Comparison of ENCODE assay signal across 1 cellular context in the genomic region with DNA sequence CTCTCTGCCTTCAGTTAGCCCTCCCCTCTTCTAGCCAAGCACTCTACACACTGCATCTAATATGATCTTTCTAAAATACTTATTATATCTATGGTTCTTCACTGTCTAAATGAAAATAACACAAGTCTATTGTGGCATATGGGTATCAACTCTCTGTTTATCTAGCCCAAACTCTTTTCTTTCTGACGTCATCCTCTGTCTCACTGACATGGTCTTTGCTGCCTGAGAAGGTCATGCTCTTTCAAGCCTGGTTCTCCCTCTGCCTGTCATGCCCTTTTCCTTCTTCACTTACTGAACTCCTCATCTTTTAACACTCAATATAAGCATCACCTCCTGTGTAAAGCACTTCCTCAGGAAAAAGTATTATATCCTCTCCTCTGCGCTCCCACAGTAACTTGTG.
A peak's percentile ranks its signal among the peaks of the same experiment; 100 is the strongest.
TF ChIP-seq lines count a peak whose summit lies in the region.

No MANE protein-coding gene starts in this region.

TF ChIP-seq in HepG2, 621 proteins besides CTCF, POLR2A, EP300 and RAD21 (continued from another document):
- TF ChIP-seq, protein P1, sequence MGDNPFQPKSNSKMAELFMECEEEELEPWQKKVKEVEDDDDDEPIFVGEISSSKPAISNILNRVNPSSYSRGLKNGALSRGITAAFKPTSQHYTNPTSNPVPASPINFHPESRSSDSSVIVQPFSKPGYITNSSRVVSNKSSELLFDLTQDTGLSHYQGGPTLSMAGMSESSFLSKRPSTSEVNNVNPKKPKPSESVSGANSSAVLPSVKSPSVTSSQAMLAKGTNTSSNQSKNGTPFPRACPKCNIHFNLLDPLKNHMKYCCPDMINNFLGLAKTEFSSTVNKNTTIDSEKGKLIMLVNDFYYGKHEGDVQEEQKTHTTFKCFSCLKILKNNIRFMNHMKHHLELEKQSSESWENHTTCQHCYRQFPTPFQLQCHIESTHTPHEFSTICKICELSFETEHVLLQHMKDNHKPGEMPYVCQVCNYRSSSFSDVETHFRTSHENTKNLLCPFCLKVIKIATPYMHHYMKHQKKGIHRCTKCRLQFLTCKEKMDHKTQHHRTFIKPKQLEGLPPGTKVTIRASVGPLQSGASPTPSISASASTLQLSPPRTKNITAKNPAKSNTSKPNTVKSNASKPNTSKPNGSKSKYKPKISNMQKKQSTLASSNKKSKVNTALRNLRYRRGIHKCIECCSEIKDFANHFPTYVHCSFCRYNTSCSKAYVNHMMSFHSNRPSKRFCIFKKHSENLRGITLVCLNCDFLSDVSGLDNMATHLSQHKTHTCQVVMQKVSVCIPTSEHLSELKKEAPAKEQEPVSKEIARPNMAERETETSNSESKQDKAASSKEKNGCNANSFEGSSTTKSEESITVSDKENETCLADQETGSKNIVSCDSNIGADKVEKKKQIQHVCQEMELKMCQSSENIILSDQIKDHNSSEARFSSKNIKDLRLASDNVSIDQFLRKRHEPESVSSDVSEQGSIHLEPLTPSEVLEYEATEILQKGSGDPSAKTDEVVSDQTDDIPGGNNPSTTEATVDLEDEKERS (CRISPR knock-in tag; IDR thresholded peaks at IDR 0.05), result no peak
- no peak for TF ChIP-seq CHCHD3 (CRISPR knock-in tag; IDR thresholded peaks at IDR 0.05)
- no peak for TF ChIP-seq GRHL1 (CRISPR knock-in tag; conservative IDR thresholded peaks at IDR 0.05)
- peak; percentile 81 for TF ChIP-seq ATF7 (IDR thresholded peaks at IDR 0.05)
- TF ChIP-seq ATF7 (CRISPR knock-in tag; IDR thresholded peaks at IDR 0.05), result no peak
- TF ChIP-seq, protein P2, sequence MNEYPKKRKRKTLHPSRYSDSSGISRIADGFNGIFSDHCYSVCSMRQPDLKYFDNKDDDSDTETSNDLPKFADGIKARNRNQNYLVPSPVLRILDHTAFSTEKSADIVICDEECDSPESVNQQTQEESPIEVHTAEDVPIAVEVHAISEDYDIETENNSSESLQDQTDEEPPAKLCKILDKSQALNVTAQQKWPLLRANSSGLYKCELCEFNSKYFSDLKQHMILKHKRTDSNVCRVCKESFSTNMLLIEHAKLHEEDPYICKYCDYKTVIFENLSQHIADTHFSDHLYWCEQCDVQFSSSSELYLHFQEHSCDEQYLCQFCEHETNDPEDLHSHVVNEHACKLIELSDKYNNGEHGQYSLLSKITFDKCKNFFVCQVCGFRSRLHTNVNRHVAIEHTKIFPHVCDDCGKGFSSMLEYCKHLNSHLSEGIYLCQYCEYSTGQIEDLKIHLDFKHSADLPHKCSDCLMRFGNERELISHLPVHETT (CRISPR knock-in tag; conservative IDR thresholded peaks at IDR 0.05), result no peak
- TF ChIP-seq, protein P3, sequence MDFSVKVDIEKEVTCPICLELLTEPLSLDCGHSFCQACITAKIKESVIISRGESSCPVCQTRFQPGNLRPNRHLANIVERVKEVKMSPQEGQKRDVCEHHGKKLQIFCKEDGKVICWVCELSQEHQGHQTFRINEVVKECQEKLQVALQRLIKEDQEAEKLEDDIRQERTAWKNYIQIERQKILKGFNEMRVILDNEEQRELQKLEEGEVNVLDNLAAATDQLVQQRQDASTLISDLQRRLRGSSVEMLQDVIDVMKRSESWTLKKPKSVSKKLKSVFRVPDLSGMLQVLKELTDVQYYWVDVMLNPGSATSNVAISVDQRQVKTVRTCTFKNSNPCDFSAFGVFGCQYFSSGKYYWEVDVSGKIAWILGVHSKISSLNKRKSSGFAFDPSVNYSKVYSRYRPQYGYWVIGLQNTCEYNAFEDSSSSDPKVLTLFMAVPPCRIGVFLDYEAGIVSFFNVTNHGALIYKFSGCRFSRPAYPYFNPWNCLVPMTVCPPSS (IDR thresholded peaks at IDR 0.05), result no peak
- TF ChIP-seq ZNF441 (CRISPR knock-in tag; IDR thresholded peaks at IDR 0.05; ENCODE audit: borderline replicate concordance), result no peak
- TF ChIP-seq ZNF431 (CRISPR knock-in tag; IDR thresholded peaks at IDR 0.05; ENCODE audit: borderline replicate concordance, low read depth), result no peak
- no peak for TF ChIP-seq ZNF275 (CRISPR knock-in tag; IDR thresholded peaks at IDR 0.05; ENCODE audit: borderline replicate concordance)
- no peak for TF ChIP-seq U2AF2 (IDR thresholded peaks at IDR 0.05; ENCODE audit: low read depth, low read length)
- TF ChIP-seq CREB1 (IDR thresholded peaks at IDR 0.05), result peak; percentile 80
- no peak for TF ChIP-seq CREB1 (CRISPR knock-in tag; IDR thresholded peaks at IDR 0.05)
